11 cellular contexts compared by ENCODE assay signal in genomic region chr19:2523630-2524311, GRCh38. TPM values are rescaled to one million over a fixed set of nuclear protein-coding genes. Genes with fewer than 3 reads are reported as not detected.
A peak's percentile ranks its signal among the peaks of the same experiment; 100 is the strongest.
DNase-seq lines count a peak whose midpoint lies in the region; TF ChIP-seq lines count a peak whose summit lies in the region.
"Had no signal": no experiment of that assay in that cellular context is flagged by ENCODE, and none has a peak within 500 bp of the region (broad histone marks: within the 10 kb centered on the region; RNA-seq: fewer than 3 reads in every experiment).

No MANE protein-coding gene starts in this region.

- H3K4me3 ChIP-seq in AG04449 (ENCODE audit: low read depth, low read length) (peak overlapping the region; percentile 3; the same call in 1 of the 2 replicates), coronary artery (peak overlapping the region; percentile 64), vagina (no peak overlapping the region)

- TF ChIP-seq POLR2A in vagina (IDR thresholded peaks at IDR 0.05) = no peak

- H3K9me3 Mint-ChIP-seq in HFFc6 = no peaks in the 10 kb centered on the region
- H3K9me3 Mint-ChIP-seq: T-helper 1 cell treated with Interleukin-12 subunit alpha and Interleukin-12 subunit beta and Interleukin-4 antibody, amounts not matched to agents 30 μg/mL and 1 μg/mL, for 36 hours had no signal

- no peaks in the 10 kb centered on the region for H3K9me3 ChIP-seq in vagina

- peaks cover 22% of the 10 kb centered on the region for H3K4me1 ChIP-seq in vagina

- peak; percentile 51 for DNase-seq in AG04449 (ENCODE audit: low read depth, low spot score)
- peak; percentile 64 for DNase-seq in HFFc6
- no peak for DNase-seq in coronary artery (ENCODE audit: low spot score)
- peak; percentile 17 for DNase-seq in middle frontal gyrus (ENCODE audit: extremely low spot score, low spot score)
- no peak for DNase-seq in activated CD8-positive, alpha-beta memory T cell treated with anti-CD3 and anti-CD28 coated beads for 24 hours
- no peak for DNase-seq in vagina (ENCODE audit: extremely low spot score in 2 of 2)
- no peak for DNase-seq in NCI-H82 (lab: John Stamatoyannopoulos, UW)
- DNase-seq in NCI-H1105 treated with DMSO at 0.1 percent for 48 hours (lab: John Stamatoyannopoulos, UW) = no peak
- DNase-seq: midbrain, NCI-H345 had no signal

- intact Hi-C loops in vagina (cut with DNase I) = no loop called here

- H3K4me1 Mint-ChIP-seq in HFFc6 (ENCODE audit: low read depth) = peaks cover 19% of the 10 kb centered on the region

- no peaks in the 10 kb centered on the region for H3K36me3 ChIP-seq in vagina

- TF ChIP-seq CTCF in AG04449 (IDR thresholded peaks at IDR 0.05; ENCODE audit: insufficient read depth, low read length, missing control alignments) = peak; percentile 53
- TF ChIP-seq CTCF in HFFc6 (IDR thresholded peaks at IDR 0.05) = peak; percentile 73
- TF ChIP-seq CTCF in coronary artery (IDR thresholded peaks at IDR 0.05) = no peak
- TF ChIP-seq CTCF in vagina (IDR thresholded peaks at IDR 0.05) = no peak

- peak overlapping the region; percentile 97 for H3K27ac Mint-ChIP-seq in HFFc6
- H3K27ac Mint-ChIP-seq: T-helper 1 cell treated with Interleukin-12 subunit alpha and Interleukin-12 subunit beta and Interleukin-4 antibody, amounts not matched to agents 30 μg/mL and 1 μg/mL, for 36 hours had no signal

- CTCF ChIA-PET in AG04449 (lab: Yijun Ruan, JAX) = interaction anchor here (0.7 to 1.5 kb wide), 9 partner anchors 10 to 87 kb away, joined by 3 to 5 read pairs (median 4); no protein-coding TSS in a partner anchor

- H3K27me3 ChIP-seq in vagina = no peaks in the 10 kb centered on the region

- POLR2A ChIA-PET in AG04449 (lab: Yijun Ruan, JAX) = interaction anchor here (0.8 to 2.3 kb wide), 7 partner anchors 17 to 235 kb away, joined by 3 to 34 read pairs (median 4); partner anchors contain the start of gene GADD45B

- H3K36me3 Mint-ChIP-seq in HFFc6 (ENCODE audit: low read depth) = no peaks in the 10 kb centered on the region

- H3K4me3 Mint-ChIP-seq in HFFc6 = peak overlapping the region; percentile 81
- H3K4me3 Mint-ChIP-seq: T-helper 1 cell treated with Interleukin-12 subunit alpha and Interleukin-12 subunit beta and Interleukin-4 antibody, amounts not matched to agents 30 μg/mL and 1 μg/mL, for 36 hours had no signal

- no peaks in the 10 kb centered on the region for H3K27me3 Mint-ChIP-seq in HFFc6 (ENCODE audit: insufficient read depth)

- peak overlapping the region; percentile 80 to 82 for H3K27ac ChIP-seq in coronary artery
- no peak overlapping the region for H3K27ac ChIP-seq in vagina

RNA-seq across cellular contexts. Expression of gene GADD45B, which starts 47.8 kb away (rescaled TPM):
- total RNA-seq in HFFc6 (2021; fragmentation: NEBNext Ultra II Directional; extraction: Animal tissue kit (Norgen Biotek cat#: 25700)) = 10 to 100 TPM; 35.5 to 55.7 (median 39.1) TPM
- 181 TPM for total RNA-seq in vagina

Comparison
In these comparisons a context has a peak if more than half of its experiments do, and no peak if none do; other contexts are left out.
1. DNase-seq: peak in AG04449 (single experiment), HFFc6 (single experiment) and middle frontal gyrus (single experiment); none in coronary artery (single experiment), activated CD8-positive, alpha-beta memory T cell treated with anti-CD3 and anti-CD28 coated beads for 24 hours (single experiment), vagina (0 of 2), NCI-H82 (single experiment) and NCI-H1105 treated with DMSO at 0.1 percent for 48 hours (single experiment).
2. H3K4me3 ChIP-seq: peak in AG04449 (single experiment) and coronary artery (single experiment); none in vagina (0 of 2).
3. CTCF ChIP-seq: peak in AG04449 (single experiment) and HFFc6 (single experiment); none in coronary artery (single experiment) and vagina (0 of 3).